Comparison of ENCODE assay signal across 9 cellular contexts in genomic region chr6:155248021-155249001, GRCh38. TPM values are rescaled to one million over a fixed set of nuclear protein-coding genes. Genes with fewer than 3 reads are reported as not detected.
DNase-seq lines count a peak whose midpoint lies in the region; ATAC-seq, FAIRE-seq and TF ChIP-seq lines count a peak whose summit lies in the region.
"Had no signal": no experiment of that assay in that cellular context is flagged by ENCODE, and none has a peak within 500 bp of the region (broad histone marks: within the 10 kb centered on the region; RNA-seq: fewer than 3 reads in every experiment).

No MANE protein-coding gene starts in this region.

- H3K4me1 ChIP-seq in Panc1 (ENCODE audit: control insufficient read depth, insufficient read depth, low read length) (peaks cover 3% of the 10 kb centered on the region; the same call in 1 of the 2 replicates), thyroid gland (peaks cover 15 to 25% of the 10 kb centered on the region in 2 donors)

- no peaks in the 10 kb centered on the region for H3K9me3 ChIP-seq in Panc1 (ENCODE audit: control insufficient read depth, insufficient read depth, low read depth, low read length)
- H3K9me3 ChIP-seq in thyroid gland = no peaks in the 10 kb centered on the region

- peak; percentile 76 for ATAC-seq in Panc1
- ATAC-seq in GM19324 (IDR thresholded peaks at IDR 0.05; ENCODE audit: low FRiP score, unreplicated experiment) = no peak

- no peak for TF ChIP-seq POLR2A in H54 (IDR thresholded peaks at IDR 0.05; ENCODE audit: low read depth, low read length)
- peak in 1 of 2 donors; percentile 70 for TF ChIP-seq POLR2A in thyroid gland (IDR thresholded peaks at IDR 0.05)

- WGBS in thyroid gland, 2 donors = 28 to 49% methylated on average over 23 to 26 of the region's 30 CpGs

- no peak for FAIRE-seq in H54 (lab: Jason Lieb, UNC)

- TF ChIP-seq CTCF in Panc1 (IDR thresholded peaks at IDR 0.05) (peak; percentile 85), dorsolateral prefrontal cortex (IDR thresholded peaks at IDR 0.05 in 54 of 56, conservative IDR thresholded peaks at IDR 0.05 in 2 of 56; ENCODE audit: low read depth in 1 of 56, partially characterized antibody in 56 of 56) (peak; percentile 34 to 87 (median 79)), thyroid gland (IDR thresholded peaks at IDR 0.05) (peak; percentile 24 to 95 (median 72))

- in situ Hi-C loops in Panc1 (cut with HindIII; ENCODE audit: low pct_unique_long_range_greater_than_20kb, low sequenced_read_pairs) = no loop called here

- DNase-seq in NCI-H1092 treated with DMSO at 0.1 percent for 48 hours (lab: John Stamatoyannopoulos, UW) (peak; percentile 5), NCI-H1092 (lab: John Stamatoyannopoulos, UW) (no peak), H54 (ENCODE audit: insufficient read length, low spot score) (peak; percentile 26), Panc1 (ENCODE audit: low read depth, low spot score) (peak; percentile 27), dorsolateral prefrontal cortex (peak in 8 of 10 donors; percentile 35 to 81 (median 68)), medulla oblongata (ENCODE audit: extremely low spot score) (peak; percentile 78), thyroid gland (peak; percentile 99)

- H3K27me3 ChIP-seq in Panc1 (ENCODE audit: control insufficient read depth, insufficient read depth, low read length) (no peaks in the 10 kb centered on the region), dorsolateral prefrontal cortex (no peaks in the 10 kb centered on the region), thyroid gland (no peaks in the 10 kb centered on the region)

- peaks cover 6% of the 10 kb centered on the region for H3K36me3 ChIP-seq in Panc1 (ENCODE audit: control insufficient read depth, insufficient read depth, low read length)
- no peaks in the 10 kb centered on the region for H3K36me3 ChIP-seq in thyroid gland

- POLR2A ChIA-PET in Panc1 (lab: Charles Lee) = no interaction called here

- intact Hi-C loops in Panc1 (cut with micrococcal nuclease; ENCODE audit: unreplicated experiment) (loop anchor here (1.0 to 5.0 kb wide), 2 partner anchors 71 to 321 kb away; no protein-coding TSS in a partner anchor), dorsolateral prefrontal cortex (cut with DNase I) (loop anchor here (2.0 to 10.0 kb wide), 5 partner anchors 71 to 574 kb away; no protein-coding TSS in a partner anchor), thyroid gland (cut with DNase I) (no loop called here)

- H3K4me3 ChIP-seq in Panc1 (ENCODE audit: low read depth in 2 of 2, low read length in 2 of 2) (no peak overlapping the region), dorsolateral prefrontal cortex (peak overlapping the region in 7 of 59 donors; percentile 1 to 40 (median 22)), thyroid gland (replicated peaks in 1 of 3) (no peak overlapping the region)

- CTCF ChIA-PET in Panc1 (lab: Charles Lee) = interaction anchor here (1.0 to 1.5 kb wide), 6 partner anchors 12 to 573 kb away, joined by 3 to 37 read pairs (median 3); no protein-coding TSS in a partner anchor

- peak overlapping the region; percentile 80 for H3K27ac ChIP-seq in Panc1 (ENCODE audit: low read length)
- peak overlapping the region in 45 of 59 donors; percentile 3 to 86 (median 55) for H3K27ac ChIP-seq in dorsolateral prefrontal cortex
- H3K27ac ChIP-seq in thyroid gland = peak overlapping the region; percentile 93 to 98 (median 93)

- BruUV-seq in Panc1 (replicated peaks; lab: Mats Ljungman, UMichigan) = no TSS peak

RNA-seq across cellular contexts. Expression of gene CLDN20, which starts 15.5 kb away (rescaled TPM):
- total RNA-seq in Panc1 (2021; ENCODE audit: unreplicated experiment) = not detected
- polyA plus RNA-seq in Panc1 (2012; ENCODE audit: insufficient read length) = 0.24 TPM
- 1 to 10 TPM in 23 of 120 experiments, under 1 TPM in 60, not detected in 37; 0.32 to 1.8 (median 0.77) TPM for total RNA-seq in dorsolateral prefrontal cortex
- not detected for total RNA-seq in thyroid gland
- total RNA-seq: CD4-positive, alpha-beta memory T cell had no signal
- polyA plus RNA-seq: CD4-positive, alpha-beta memory T cell had no signal
